ENCODE assay signal across 1 cellular context in genomic region chr19:56601375-56601774, GRCh38.
TF ChIP-seq lines count a peak whose summit lies in the region.

No MANE protein-coding gene starts in this region.

TF ChIP-seq in IMR-90, 13 proteins besides CTCF, POLR2A, EP300 and RAD21:
- no peak for TF ChIP-seq NFE2L2 (IDR thresholded peaks at IDR 0.05; ENCODE audit: low read depth, low read length)
- TF ChIP-seq CHD1 (IDR thresholded peaks at IDR 0.05; ENCODE audit: low read depth, low read length) = no peak
- TF ChIP-seq SMC3 (IDR thresholded peaks at IDR 0.05; ENCODE audit: low read depth, low read length) = no peak
